ENCODE assay signal across 7 cellular contexts in the genomic region with DNA sequence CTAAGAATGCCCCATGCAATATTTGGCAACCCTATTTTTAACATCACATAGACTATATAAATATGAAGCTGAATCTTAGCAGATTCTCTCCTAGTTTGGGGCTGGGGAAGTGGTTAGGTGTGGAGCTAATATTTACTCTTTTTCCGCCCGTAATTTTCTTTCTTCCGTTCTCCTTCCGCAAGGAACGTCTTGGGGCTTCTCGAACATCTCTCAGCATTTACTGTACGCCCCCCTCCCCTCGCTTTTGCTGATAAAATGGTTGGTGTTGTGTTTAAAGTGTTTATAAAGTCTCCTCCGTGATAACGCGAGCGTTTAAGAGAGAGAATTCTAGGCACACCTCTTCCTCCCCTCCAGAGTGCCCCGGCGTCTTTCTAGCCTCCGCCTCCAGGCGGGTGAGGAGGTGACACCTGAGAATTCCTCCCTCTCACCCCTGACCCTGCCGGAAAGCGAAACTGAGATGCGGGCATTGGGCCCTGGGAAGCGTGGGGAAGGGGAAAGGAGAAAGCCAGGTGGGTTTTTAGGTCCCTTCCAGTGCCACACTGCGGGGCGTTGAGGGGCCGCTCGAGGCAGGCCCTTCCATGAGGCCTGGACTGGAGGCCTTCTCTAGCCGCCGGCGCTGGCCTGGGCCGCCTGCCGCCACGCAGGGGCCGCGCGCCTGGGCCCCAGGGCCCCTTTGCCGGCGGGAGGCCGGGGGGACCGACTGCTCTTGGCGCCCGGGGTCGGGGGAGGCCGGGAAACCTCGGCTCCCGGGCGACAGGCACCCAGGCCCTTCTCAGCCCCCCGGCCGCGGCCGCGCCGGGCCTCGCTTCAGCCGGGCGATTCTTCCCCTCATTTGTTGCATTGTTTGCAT.
DNase-seq lines count a peak whose midpoint lies in the region; ATAC-seq and TF ChIP-seq lines count a peak whose summit lies in the region.
"Not testable (repeated sequence)": the region's sequence is repeated elsewhere in the genome, so short reads cannot be mapped to it uniquely, and the experiment has no call there.

No MANE protein-coding gene starts in this region.

- peak overlapping the region; percentile 96 for H3K27ac ChIP-seq in parathyroid adenoma

- H3K79me2 ChIP-seq in parathyroid adenoma, result not testable (repeated sequence)

- DNase-seq in T-helper 17 cell (peak; percentile 43 to 68 (median 57)), activated gamma-delta T cell treated with Interleukin-2 at 50 U/mL for 16 hours (peak; percentile 65), left cardiac atrium (peak; percentile 18)

- H2AFZ ChIP-seq in parathyroid adenoma, result peak overlapping the region; percentile 74

- H3K36me3 Mint-ChIP-seq in IgD-negative memory B cell; T-helper 17 cell (ENCODE audit: low read depth): not testable (repeated sequence)

- H3K4me2 ChIP-seq in parathyroid adenoma (ENCODE audit: low read length), result not testable (repeated sequence)

- TF ChIP-seq CTCF in parathyroid adenoma (IDR thresholded peaks at IDR 0.05), result not testable (repeated sequence)

- intact Hi-C loops in left cardiac atrium (cut with DNase I), result not testable (repeated sequence)

- H3K9me3 Mint-ChIP-seq in IgD-negative memory B cell, result not testable (repeated sequence)

- not testable (repeated sequence) for H3K4me3 ChIP-seq in parathyroid adenoma (ENCODE audit: low read depth, low read length)

- H3K9ac ChIP-seq in parathyroid adenoma, result peak overlapping the region; percentile 51

- H3K27ac Mint-ChIP-seq in IgD-negative memory B cell (peak overlapping the region; percentile 68 to 98 (median 96)), T-helper 17 cell (peak overlapping the region; percentile 96)

- not testable (repeated sequence) for H3K36me3 ChIP-seq in parathyroid adenoma (ENCODE audit: control insufficient read depth, insufficient read depth, low read length)

- H3K4me3 Mint-ChIP-seq in IgD-negative memory B cell (peak overlapping the region; percentile 85 to 98 (median 94)), T-helper 17 cell (peak overlapping the region; percentile 96)

- H3K27me3 ChIP-seq in parathyroid adenoma (ENCODE audit: control insufficient read depth, insufficient read depth, low read length), result not testable (repeated sequence)

- ATAC-seq in GM18867 (IDR thresholded peaks at IDR 0.05; ENCODE audit: unreplicated experiment), result peak; percentile 90
- peak; percentile 85 for ATAC-seq in HG02623 (IDR thresholded peaks at IDR 0.05; ENCODE audit: unreplicated experiment)
- peak; percentile 99 for ATAC-seq in T-helper 17 cell
- ATAC-seq in left cardiac atrium, result peak; percentile 41 to 81

- not testable (repeated sequence) for H3K27me3 Mint-ChIP-seq in IgD-negative memory B cell, T-helper 17 cell

- not testable (repeated sequence) for H3K9me3 ChIP-seq in T-helper 17 cell (ENCODE audit: control insufficient read depth, low read length, poor library complexity, severe bottlenecking); parathyroid adenoma (ENCODE audit: control insufficient read depth, low read length)

- H3K4me1 Mint-ChIP-seq in IgD-negative memory B cell (peaks cover 41 to 55% (median 51%) of the 10 kb centered on the region in 3 donors), T-helper 17 cell (peaks cover 42% of the 10 kb centered on the region)

- H3K4me1 ChIP-seq in parathyroid adenoma, result peaks cover 25% of the 10 kb centered on the region
